Comparison of ENCODE assay signal across 18 cellular contexts in genomic region chr11:12808519-12808918, GRCh38.
DNase-seq lines count a peak whose midpoint lies in the region; ATAC-seq, FAIRE-seq and TF ChIP-seq lines count a peak whose summit lies in the region.
"Had no signal": no experiment of that assay in that cellular context is flagged by ENCODE, and none has a peak within 500 bp of the region (broad histone marks: within the 10 kb centered on the region; RNA-seq: fewer than 3 reads in every experiment).

No MANE protein-coding gene starts in this region.

- H3K27me3 Mint-ChIP-seq in Caco-2 (ENCODE audit: insufficient read depth, unreplicated experiment) (no peaks in the 10 kb centered on the region), astrocyte (ENCODE audit: low read depth, unreplicated experiment) (no peaks in the 10 kb centered on the region)
- peaks cover 62% of the 10 kb centered on the region for H3K27me3 Mint-ChIP-seq in stimulated activated naive CD8-positive, alpha-beta T cell treated with anti-CD3 and anti-CD28 coated beads, Interleukin-15, amount 100 ng/mL, for 72 hours

- H3K9me1 ChIP-seq in keratinocyte (ENCODE audit: control insufficient read depth, extremely low read depth, insufficient read depth, low read length): peaks cover 25% of the 10 kb centered on the region

- POLR2A ChIA-PET in Caco-2 (lab: Charles Lee): no interaction called here

- H3K9me3 ChIP-seq in Caco-2: no peaks in the 10 kb centered on the region
- H3K9me3 ChIP-seq in astrocyte (ENCODE audit: insufficient read depth, low read depth, low read length): no peaks in the 10 kb centered on the region
- H3K9me3 ChIP-seq in keratinocyte (ENCODE audit: control insufficient read depth, low read depth, low read length): no peaks in the 10 kb centered on the region
- H3K9me3 ChIP-seq: heart left ventricle had no signal

- H3K4me1 ChIP-seq in Caco-2 (peaks cover 92% of the 10 kb centered on the region), astrocyte (ENCODE audit: insufficient read depth, low read length) (peaks cover 50% of the 10 kb centered on the region), keratinocyte (ENCODE audit: control insufficient read depth, extremely low read depth, insufficient read depth, low read length) (peaks cover 61% of the 10 kb centered on the region)

- TF ChIP-seq CTCF in Caco-2 (IDR thresholded peaks at IDR 0.05; ENCODE audit: insufficient read depth in 1 of 2, low read depth in 1 of 2, low read length in 1 of 2, severe bottlenecking in 1 of 2, unreplicated experiment in 1 of 2): no peak
- TF ChIP-seq CTCF in astrocyte (IDR thresholded peaks at IDR 0.05; ENCODE audit: insufficient read depth, low read depth, low read length): no peak
- peak in 1 of 3 experiments; percentile 10 for TF ChIP-seq CTCF in keratinocyte (optimal IDR thresholded peaks at IDR 0.05 in 1 of 3, IDR thresholded peaks at IDR 0.05 in 1 of 3, conservative IDR thresholded peaks at IDR 0.05 in 1 of 3; ENCODE audit: extremely low read depth in 1 of 3, insufficient read depth in 2 of 3, low read length in 3 of 3)

- dilution Hi-C loops in keratinocyte (cut with MboI; ENCODE audit: extremely low pct_ligation_motif_present, low sequenced_read_pairs): no loop called here

- ATAC-seq in HG03432 (IDR thresholded peaks at IDR 0.05; ENCODE audit: unreplicated experiment) (peak; percentile 58), GM19463 (IDR thresholded peaks at IDR 0.05; ENCODE audit: unreplicated experiment) (no peak)
- no peak for ATAC-seq in stimulated activated naive CD8-positive, alpha-beta T cell treated with anti-CD3 and anti-CD28 coated beads, Interleukin-15, amount 100 ng/mL, for 72 hours
- ATAC-seq: heart left ventricle, right cardiac atrium had no signal

- CTCF ChIA-PET in Caco-2 (lab: Charles Lee): no interaction called here

- H3K27ac ChIP-seq in astrocyte (ENCODE audit: low read depth, low read length): peak overlapping the region; percentile 12
- H3K27ac ChIP-seq in keratinocyte (ENCODE audit: control insufficient read depth, insufficient read depth, low read length): peak overlapping the region; percentile 52
- H3K27ac ChIP-seq: heart left ventricle had no signal

- no peak overlapping the region for H2AFZ ChIP-seq in astrocyte (ENCODE audit: low read depth, low read length)
- no peak overlapping the region for H2AFZ ChIP-seq in keratinocyte (ENCODE audit: control insufficient read depth, low read length)

- no peaks in the 10 kb centered on the region for H3K9me3 Mint-ChIP-seq in Caco-2 (ENCODE audit: unreplicated experiment)
- H3K9me3 Mint-ChIP-seq in astrocyte (ENCODE audit: unreplicated experiment): no peaks in the 10 kb centered on the region
- no peaks in the 10 kb centered on the region for H3K9me3 Mint-ChIP-seq in stimulated activated naive CD8-positive, alpha-beta T cell treated with anti-CD3 and anti-CD28 coated beads, Interleukin-15, amount 100 ng/mL, for 72 hours
- H3K9me3 Mint-ChIP-seq: nephron; stimulated activated naive CD8-positive, alpha-beta T cell treated with anti-CD3 and anti-CD28 coated beads, Interleukin-15, Interleukin-2, amounts not matched to agents 100 ng/mL and 50 ng/mL, for 24 hours had no signal

- no peak overlapping the region for H3K4me3 Mint-ChIP-seq in Caco-2 (ENCODE audit: unreplicated experiment)
- H3K4me3 Mint-ChIP-seq in astrocyte (ENCODE audit: unreplicated experiment): no peak overlapping the region
- no peak overlapping the region for H3K4me3 Mint-ChIP-seq in stimulated activated naive CD8-positive, alpha-beta T cell treated with anti-CD3 and anti-CD28 coated beads, Interleukin-15, amount 100 ng/mL, for 72 hours
- H3K4me3 Mint-ChIP-seq: nephron; stimulated activated naive CD8-positive, alpha-beta T cell treated with anti-CD3 and anti-CD28 coated beads, Interleukin-15, Interleukin-2, amounts not matched to agents 100 ng/mL and 50 ng/mL, for 24 hours had no signal

- H3K4me1 Mint-ChIP-seq in Caco-2 (ENCODE audit: low read depth, unreplicated experiment): peaks cover 60% of the 10 kb centered on the region
- peaks cover 78% of the 10 kb centered on the region for H3K4me1 Mint-ChIP-seq in astrocyte (ENCODE audit: low read depth, unreplicated experiment)
- H3K4me1 Mint-ChIP-seq in stimulated activated naive CD8-positive, alpha-beta T cell treated with anti-CD3 and anti-CD28 coated beads, Interleukin-15, amount 100 ng/mL, for 72 hours: no peaks in the 10 kb centered on the region

- H3K27ac Mint-ChIP-seq in Caco-2 (ENCODE audit: unreplicated experiment) (peak overlapping the region; percentile 80), astrocyte (ENCODE audit: unreplicated experiment) (peak overlapping the region; percentile 95)
- no peak overlapping the region for H3K27ac Mint-ChIP-seq in stimulated activated naive CD8-positive, alpha-beta T cell treated with anti-CD3 and anti-CD28 coated beads, Interleukin-15, amount 100 ng/mL, for 72 hours
- H3K27ac Mint-ChIP-seq: stimulated activated naive CD8-positive, alpha-beta T cell treated with anti-CD3 and anti-CD28 coated beads, Interleukin-15, Interleukin-2, amounts not matched to agents 100 ng/mL and 50 ng/mL, for 24 hours had no signal

- H3K4me2 ChIP-seq in astrocyte (ENCODE audit: low read length): peak overlapping the region; percentile 58
- peak overlapping the region; percentile 42 for H3K4me2 ChIP-seq in keratinocyte (ENCODE audit: control insufficient read depth, extremely low read depth, insufficient read depth, low read depth, low read length)

- H3K27me3 ChIP-seq in Caco-2 (replicated peaks; ENCODE audit: control insufficient read depth, insufficient read depth, low read length) (no peaks in the 10 kb centered on the region), astrocyte (ENCODE audit: insufficient read depth, low read length) (no peaks in the 10 kb centered on the region), keratinocyte (ENCODE audit: control insufficient read depth, extremely low read depth, insufficient read depth, low read length) (no peaks in the 10 kb centered on the region)
- H3K27me3 ChIP-seq: heart left ventricle had no signal

- DNase-seq in Caco-2 (no peak), astrocyte (ENCODE audit: low read depth) (peak; percentile 71), keratinocyte (ENCODE audit: low read depth, low spot score) (no peak), midbrain (lab: John Stamatoyannopoulos, UW) (no peak), SW480 (ENCODE audit: low spot score) (no peak)
- DNase-seq in stimulated activated naive CD8-positive, alpha-beta T cell treated with anti-CD3 and anti-CD28 coated beads, Interleukin-15, amount 100 ng/mL, for 72 hours: no peak
- DNase-seq: activated CD4-positive, alpha-beta T cell treated with anti-CD3 and anti-CD28 coated beads for 1 hour; anterior cingulate cortex; C1 segment of cervical spinal cord; effector CD4-positive, alpha-beta T cell; heart left ventricle; NCI-H1092 treated with DMSO at 0.1 percent for 48 hours; right cardiac atrium; SW 1271 had no signal

- H3K79me2 ChIP-seq in astrocyte (ENCODE audit: insufficient read depth, low read length) (peaks cover 96% of the 10 kb centered on the region), keratinocyte (ENCODE audit: control insufficient read depth, insufficient read depth, low read length) (peaks cover 93% of the 10 kb centered on the region)

- FAIRE-seq in astrocyte (lab: Jason Lieb, UNC): peak; percentile 65
- peak; percentile 41 for FAIRE-seq in keratinocyte (lab: Jason Lieb, UNC)

- BruUV-seq in Caco-2 (replicated peaks; lab: Mats Ljungman, UMichigan): no TSS peak

- peaks cover 80% of the 10 kb centered on the region for H4K20me1 ChIP-seq in astrocyte (ENCODE audit: insufficient read depth, low read length)
- H4K20me1 ChIP-seq in keratinocyte (ENCODE audit: control insufficient read depth, extremely low read depth, insufficient read depth, low read length): peaks cover 23% of the 10 kb centered on the region

- H3K36me3 ChIP-seq in Caco-2 (ENCODE audit: control insufficient read depth, insufficient read depth, low read length): no peaks in the 10 kb centered on the region
- no peaks in the 10 kb centered on the region for H3K36me3 ChIP-seq in astrocyte (ENCODE audit: insufficient read depth, low read length)
- peaks cover 0 to 17% of the 10 kb centered on the region in 2 experiments for H3K36me3 ChIP-seq in keratinocyte (ENCODE audit: control insufficient read depth in 2 of 2, extremely low read depth in 1 of 2, insufficient read depth in 2 of 2, low read length in 2 of 2)
- H3K36me3 ChIP-seq: heart left ventricle had no signal

- intact Hi-C loops in Caco-2 (cut with micrococcal nuclease; ENCODE audit: unreplicated experiment): no loop called here

- H3K36me3 Mint-ChIP-seq in Caco-2 (ENCODE audit: insufficient read depth, unreplicated experiment) (peaks cover 31% of the 10 kb centered on the region), astrocyte (ENCODE audit: low read depth, unreplicated experiment) (peaks cover 9% of the 10 kb centered on the region)

- no peak overlapping the region for H3K9ac ChIP-seq in astrocyte (ENCODE audit: low read length)
- H3K9ac ChIP-seq in keratinocyte (ENCODE audit: control insufficient read depth, extremely low read depth, insufficient read depth, low read length): peak overlapping the region; percentile 11

- H3K4me3 ChIP-seq in Caco-2 (ENCODE audit: low read depth, low read length) (no peak overlapping the region), astrocyte (ENCODE audit: insufficient read depth, low read depth, low read length) (no peak overlapping the region), keratinocyte (ENCODE audit: control insufficient read depth in 2 of 3, extremely low read depth in 1 of 3, insufficient read depth in 2 of 3, low read depth in 1 of 3, low read length in 3 of 3) (no peak overlapping the region)
- H3K4me3 ChIP-seq: heart left ventricle had no signal

Comparison
In these comparisons a context has a peak if more than half of its experiments do, and no peak if none do; other contexts are left out.
1. H3K27ac Mint-ChIP-seq: peak in Caco-2 (single experiment) and astrocyte (single experiment); none in stimulated activated naive CD8-positive, alpha-beta T cell treated with anti-CD3 and anti-CD28 coated beads, Interleukin-15, amount 100 ng/mL, for 72 hours (0 of 2).